In genomic region chr5:6492934-6493333, GRCh38 we compare ENCODE assay signal across 12 cellular contexts.
A peak's percentile ranks its signal among the peaks of the same experiment; 100 is the strongest.
DNase-seq lines count a peak whose midpoint lies in the region; ATAC-seq and TF ChIP-seq lines count a peak whose summit lies in the region.
"Had no signal": no experiment of that assay in that cellular context is flagged by ENCODE, and none has a peak within 500 bp of the region (broad histone marks: within the 10 kb centered on the region; RNA-seq: fewer than 3 reads in every experiment).

No MANE protein-coding gene starts in this region.

- no peak overlapping the region for H3K4me3 ChIP-seq in GM12865 (ENCODE audit: low read depth, low read length)
- H3K4me3 ChIP-seq: heart right ventricle had no signal

- DNase-seq in GM12865 (ENCODE audit: low read depth) = peak; percentile 64
- DNase-seq in RKO (ENCODE audit: low spot score) = peak; percentile 18
- DNase-seq in iPS-NIHi11 (ENCODE audit: low spot score) = no peak
- no peak for DNase-seq in NCI-H1105 treated with DMSO at 0.1 percent for 48 hours (lab: John Stamatoyannopoulos, UW)
- DNase-seq in COR-L47 (lab: John Stamatoyannopoulos, UW) = no peak
- no peak for DNase-seq in pons (ENCODE audit: low spot score)
- DNase-seq: heart right ventricle; left cardiac atrium; naive thymus-derived CD4-positive, alpha-beta T cell had no signal

- TF ChIP-seq CTCF in GM12865 (IDR thresholded peaks at IDR 0.05; ENCODE audit: insufficient read depth, low read depth, low read length, missing control alignments) = no peak

- ATAC-seq in GM21360 (IDR thresholded peaks at IDR 0.05; ENCODE audit: unreplicated experiment) = peak; percentile 30
- peak; percentile 34 for ATAC-seq in HG03045 (IDR thresholded peaks at IDR 0.05; ENCODE audit: unreplicated experiment)
- ATAC-seq: HCT116; heart right ventricle; left cardiac atrium; naive thymus-derived CD4-positive, alpha-beta T cell had no signal

Comparison
In these comparisons a context has a peak if more than half of its experiments do, and no peak if none do; other contexts are left out.
1. DNase-seq: peak in GM12865 (single experiment) and RKO (single experiment); none in iPS-NIHi11 (single experiment), NCI-H1105 treated with DMSO at 0.1 percent for 48 hours (single experiment), COR-L47 (single experiment) and pons (single experiment).